9 cellular contexts compared by ENCODE assay signal in the genomic region with DNA sequence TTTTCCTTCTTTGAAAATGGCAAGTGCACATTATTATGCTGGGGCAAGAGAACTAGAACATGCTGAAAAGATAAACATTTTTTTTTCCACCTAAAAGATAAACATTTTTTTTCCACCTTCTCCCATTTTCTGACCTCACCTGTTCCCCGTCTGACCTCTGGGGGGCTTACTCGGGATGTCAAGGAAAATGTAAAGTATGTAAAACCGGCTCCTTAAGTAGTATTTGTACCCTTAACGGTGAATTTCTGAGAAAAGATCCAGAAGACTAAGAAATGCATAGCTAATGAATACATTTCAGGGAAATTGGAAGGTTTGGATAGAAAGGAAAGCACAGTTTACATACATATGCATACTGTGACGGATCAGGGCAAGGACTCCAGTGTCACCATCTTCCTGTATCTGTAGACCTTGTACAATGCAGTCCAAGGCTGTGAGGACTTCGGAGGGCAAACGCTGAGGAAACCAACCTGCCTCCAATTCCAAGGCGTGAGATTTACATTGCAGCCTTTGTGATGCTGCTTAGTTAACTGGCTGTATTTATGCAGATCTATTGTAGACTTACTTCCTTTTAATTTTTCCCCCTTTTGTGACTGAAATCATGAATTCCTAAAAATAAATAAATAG.
A peak's percentile ranks its signal among the peaks of the same experiment; 100 is the strongest.
DNase-seq lines count a peak whose midpoint lies in the region; ATAC-seq, FAIRE-seq and TF ChIP-seq lines count a peak whose summit lies in the region.
"Had no signal": no experiment of that assay in that cellular context is flagged by ENCODE, and none has a peak within 500 bp of the region (broad histone marks: within the 10 kb centered on the region; RNA-seq: fewer than 3 reads in every experiment).

No MANE protein-coding gene starts in this region.

- peaks cover 3% of the 10 kb centered on the region for H3K79me1 ChIP-seq in trophoblast cell (ENCODE audit: low read length)

- H4K91ac ChIP-seq in trophoblast cell (ENCODE audit: low read depth, low read length), result no peak overlapping the region

- H3K14ac ChIP-seq in trophoblast cell (ENCODE audit: low read length), result no peak overlapping the region

- no peak overlapping the region for H3K4ac ChIP-seq in trophoblast cell (ENCODE audit: low read depth, low read length)

- no peak overlapping the region for H3K23ac ChIP-seq in trophoblast cell (ENCODE audit: low read length)

- no peak overlapping the region for H4K8ac ChIP-seq in trophoblast cell (ENCODE audit: low read depth, low read length)

- no peak overlapping the region for H2AFZ ChIP-seq in trophoblast cell (ENCODE audit: insufficient read depth, low read length, poor library complexity)

- no peak for ATAC-seq in HG02642 (IDR thresholded peaks at IDR 0.05; ENCODE audit: poor library complexity, unreplicated experiment)
- ATAC-seq in HG03439 (IDR thresholded peaks at IDR 0.05; ENCODE audit: unreplicated experiment), result no peak

- H3K79me2 ChIP-seq in trophoblast cell (ENCODE audit: control insufficient read depth, insufficient read depth, low read length, poor library complexity), result no peaks in the 10 kb centered on the region

- no peaks in the 10 kb centered on the region for H3K9me3 ChIP-seq in trophoblast cell (ENCODE audit: insufficient read depth, low read depth, low read length)

- no peaks in the 10 kb centered on the region for H3K36me3 ChIP-seq in trophoblast cell (ENCODE audit: control insufficient read depth in 1 of 2, insufficient read depth in 2 of 2, low read length in 2 of 2)

- H2AK5ac ChIP-seq in trophoblast cell (ENCODE audit: low read length), result no peak overlapping the region

- H3K4me1 ChIP-seq in trophoblast cell (ENCODE audit: control insufficient read depth in 1 of 2, insufficient read depth in 2 of 2, low read length in 2 of 2), result peaks cover 4 to 6% of the 10 kb centered on the region in 2 experiments

- peak; percentile 59 for FAIRE-seq in GM12891 (lab: Jason Lieb, UNC)

- TF ChIP-seq POLR2A in GM12891 (IDR thresholded peaks at IDR 0.05; ENCODE audit: low read depth, low read length), result no peak

- no peak overlapping the region for H3K9ac ChIP-seq in trophoblast cell (ENCODE audit: low read length)

- WGBS in trophoblast cell (ENCODE audit: extremely low coverage, insufficient coverage, insufficient read length), result no CpG with 5 or more reads among the region's 8 CpGs

- DNase-seq in GM12891 (ENCODE audit: insufficient read length, low spot score), result no peak
- DNase-seq in NCI-H1417 (lab: John Stamatoyannopoulos, UW), result peak in 2 of 3 experiments; percentile 65 to 86
- DNase-seq in trophoblast cell, result no peak
- DNase-seq in occipital lobe (lab: John Stamatoyannopoulos, UW), result no peak
- DNase-seq: T-cell had no signal

- H3K27me3 ChIP-seq in trophoblast cell (ENCODE audit: insufficient read depth, low read length), result peaks cover 11% of the 10 kb centered on the region

- H3K4me2 ChIP-seq in trophoblast cell (ENCODE audit: low read length), result peak overlapping the region; percentile 99

- no peak overlapping the region for H3K18ac ChIP-seq in trophoblast cell (ENCODE audit: low read length)

- H2BK12ac ChIP-seq in trophoblast cell (ENCODE audit: low read length), result no peak overlapping the region

- H2BK120ac ChIP-seq in trophoblast cell (ENCODE audit: insufficient read depth, low read length, poor library complexity), result no peak overlapping the region

- peak overlapping the region; percentile 1 for H3K27ac ChIP-seq in cingulate gyrus (ENCODE audit: low read depth, low read length)
- H3K27ac ChIP-seq in trophoblast cell (ENCODE audit: low read depth, low read length), result no peak overlapping the region
- H3K27ac ChIP-seq: epithelial cell of prostate had no signal

- no peak overlapping the region for H2BK5ac ChIP-seq in trophoblast cell (ENCODE audit: low read depth, low read length, poor library complexity)

- no peak overlapping the region for H4K12ac ChIP-seq in trophoblast cell (ENCODE audit: low read depth, low read length)

- no peak overlapping the region for H3K4me3 ChIP-seq in trophoblast cell (ENCODE audit: low read depth, low read length)

TF ChIP-seq in GM12891, 5 proteins besides CTCF, POLR2A, EP300 and RAD21:
- TF ChIP-seq POU2F2 (IDR thresholded peaks at IDR 0.05; ENCODE audit: low read depth, low read length) (no peak), PAX5 (IDR thresholded peaks at IDR 0.05; ENCODE audit: insufficient read depth, low read length, severe bottlenecking) (no peak), POLR2AphosphoS5 (IDR thresholded peaks at IDR 0.05; ENCODE audit: low read depth, low read length) (no peak), TAF1 (IDR thresholded peaks at IDR 0.05; ENCODE audit: low read depth, low read length) (no peak), SPI1 (IDR thresholded peaks at IDR 0.05; ENCODE audit: low read depth, low read length) (no peak)
TF ChIP-seq in GM12891: peak in this region for 0.

Comparison
In these comparisons a context has a peak if more than half of its experiments do, and no peak if none do; other contexts are left out.
1. DNase-seq: peak in NCI-H1417 (2 of 3); none in GM12891 (single experiment), trophoblast cell (0 of 2) and occipital lobe (single experiment).